ENCODE assay signal across 9 cellular contexts in genomic region chr2:171409436-171409971, GRCh38. TPM values are rescaled to one million over a fixed set of nuclear protein-coding genes. Genes with fewer than 3 reads are reported as not detected.
DNase-seq lines count a peak whose midpoint lies in the region; ATAC-seq and TF ChIP-seq lines count a peak whose summit lies in the region.
"Had no signal": no experiment of that assay in that cellular context is flagged by ENCODE, and none has a peak within 500 bp of the region (broad histone marks: within the 10 kb centered on the region; RNA-seq: fewer than 3 reads in every experiment).

No MANE protein-coding gene starts in this region.

- H3K9ac ChIP-seq in iPS-15b (ENCODE audit: low read depth, low read length) = no peak overlapping the region

- no peaks in the 10 kb centered on the region for H3K9me3 Mint-ChIP-seq in activated T-cell treated with anti-CD3 and anti-CD28 coated beads, Interleukin-2, amount 50 U/mL, for 24 hours
- H3K9me3 Mint-ChIP-seq in activated T-helper 2 cell treated with anti-CD3 and anti-CD28 coated beads, Interferon-gamma antibody, Interleukin-2, Interleukin-4, amounts not matched to agents 10 μg/mL and 5 μg/mL and 100 μg/mL, durations not matched to agents 14 hours and 24 hours and 36 hours = peaks cover 5% of the 10 kb centered on the region

- TF ChIP-seq EP300 in stomach (IDR thresholded peaks at IDR 0.05) = no peak

- H3K27me3 ChIP-seq in iPS-15b (ENCODE audit: control insufficient read depth, insufficient read depth, low read length) = no peaks in the 10 kb centered on the region
- no peaks in the 10 kb centered on the region for H3K27me3 ChIP-seq in stomach

- peaks cover 40% of the 10 kb centered on the region for H3K4me1 Mint-ChIP-seq in activated T-cell treated with anti-CD3 and anti-CD28 coated beads, Interleukin-2, amount 50 U/mL, for 24 hours (ENCODE audit: low read depth)
- peaks cover 52% of the 10 kb centered on the region for H3K4me1 Mint-ChIP-seq in activated T-helper 2 cell treated with anti-CD3 and anti-CD28 coated beads, Interferon-gamma antibody, Interleukin-2, Interleukin-4, amounts not matched to agents 10 μg/mL and 5 μg/mL and 100 μg/mL, durations not matched to agents 14 hours and 24 hours and 36 hours (ENCODE audit: low read depth)

- H3K27me3 Mint-ChIP-seq in activated T-cell treated with anti-CD3 and anti-CD28 coated beads, Interleukin-2, amount 50 U/mL, for 24 hours = no peaks in the 10 kb centered on the region
- no peaks in the 10 kb centered on the region for H3K27me3 Mint-ChIP-seq in activated T-helper 2 cell treated with anti-CD3 and anti-CD28 coated beads, Interferon-gamma antibody, Interleukin-2, Interleukin-4, amounts not matched to agents 10 μg/mL and 5 μg/mL and 100 μg/mL, durations not matched to agents 14 hours and 24 hours and 36 hours (ENCODE audit: low read depth)

- H3K36me3 ChIP-seq in iPS-15b (ENCODE audit: control insufficient read depth, insufficient read depth, low read length) = no peaks in the 10 kb centered on the region
- no peaks in the 10 kb centered on the region for H3K36me3 ChIP-seq in stomach

- H3K4me3 ChIP-seq in iPS-15b (ENCODE audit: low read depth, low read length) (peak overlapping the region; percentile 37), stomach (peak overlapping the region in 3 of 4 donors; percentile 4 to 27 (median 27))

- in situ Hi-C loops in G401 (cut with HindIII; ENCODE audit: low sequenced_read_pairs) = no loop called here

- peak overlapping the region in 1 of 5 donors; percentile 71 for H3K27ac ChIP-seq in stomach

- intact Hi-C loops in activated T-helper 2 cell treated with anti-CD3 and anti-CD28 coated beads, Interferon-gamma antibody, Interleukin-2, Interleukin-4, amounts not matched to agents 10 μg/mL and 5 μg/mL and 100 μg/mL, durations not matched to agents 14 hours and 24 hours and 36 hours (cut with micrococcal nuclease) = no loop called here
- intact Hi-C loops in stomach (cut with DNase I; ENCODE audit: low total_unique reads) = no loop called here

- no peak for ATAC-seq in GM21723 (IDR thresholded peaks at IDR 0.05; ENCODE audit: unreplicated experiment)

- peak overlapping the region; percentile 40 for H3K4me3 Mint-ChIP-seq in activated T-cell treated with anti-CD3 and anti-CD28 coated beads, Interleukin-2, amount 50 U/mL, for 24 hours
- peak overlapping the region; percentile 61 for H3K4me3 Mint-ChIP-seq in activated T-helper 2 cell treated with anti-CD3 and anti-CD28 coated beads, Interferon-gamma antibody, Interleukin-2, Interleukin-4, amounts not matched to agents 10 μg/mL and 5 μg/mL and 100 μg/mL, durations not matched to agents 14 hours and 24 hours and 36 hours (ENCODE audit: low read depth)

- TF ChIP-seq POLR2A in stomach (IDR thresholded peaks at IDR 0.05) = no peak

- H3K4me1 ChIP-seq in iPS-15b (ENCODE audit: control insufficient read depth, insufficient read depth, low read length) (peaks cover 13% of the 10 kb centered on the region), stomach (peaks cover 0 to 19% (median 8%) of the 10 kb centered on the region in 4 donors)

- 69 to 88% (median 73%) methylated on average over 8 of the region's 8 CpGs for WGBS in stomach, 5 donors

- no peak for TF ChIP-seq CTCF in stomach (IDR thresholded peaks at IDR 0.05)

- H3K9me3 ChIP-seq in iPS-15b (ENCODE audit: control insufficient read depth, insufficient read depth, low read length) = no peaks in the 10 kb centered on the region
- H3K9me3 ChIP-seq in stomach = no peaks in the 10 kb centered on the region

- no peak overlapping the region for H3K27ac Mint-ChIP-seq in activated T-cell treated with anti-CD3 and anti-CD28 coated beads, Interleukin-2, amount 50 U/mL, for 24 hours
- peak overlapping the region; percentile 51 for H3K27ac Mint-ChIP-seq in activated T-helper 2 cell treated with anti-CD3 and anti-CD28 coated beads, Interferon-gamma antibody, Interleukin-2, Interleukin-4, amounts not matched to agents 10 μg/mL and 5 μg/mL and 100 μg/mL, durations not matched to agents 14 hours and 24 hours and 36 hours

- DNase-seq in activated T-cell treated with anti-CD3 and anti-CD28 coated beads, Interleukin-2, amount 50 U/mL, for 24 hours = no peak
- DNase-seq in activated T-cell treated with anti-CD3 and anti-CD28 coated beads, Interleukin-2, amount 50 U/mL, for 1 hour = no peak
- DNase-seq in activated T-helper 2 cell treated with anti-CD3 and anti-CD28 coated beads, Interferon-gamma antibody, Interleukin-2, Interleukin-4, amounts not matched to agents 10 μg/mL and 5 μg/mL and 100 μg/mL, durations not matched to agents 14 hours and 24 hours and 36 hours (ENCODE audit: low spot score) = no peak
- DNase-seq in stomach = no peak
- no peak for DNase-seq in G401 (ENCODE audit: low spot score)
- DNase-seq in NCI-H510A treated with DMSO at 0.1 percent for 48 hours (lab: John Stamatoyannopoulos, UW) = no peak
- DNase-seq: NCI-H524 had no signal

- H3K36me3 Mint-ChIP-seq in activated T-cell treated with anti-CD3 and anti-CD28 coated beads, Interleukin-2, amount 50 U/mL, for 24 hours (ENCODE audit: low read depth) = peaks cover 24% of the 10 kb centered on the region
- H3K36me3 Mint-ChIP-seq in activated T-helper 2 cell treated with anti-CD3 and anti-CD28 coated beads, Interferon-gamma antibody, Interleukin-2, Interleukin-4, amounts not matched to agents 10 μg/mL and 5 μg/mL and 100 μg/mL, durations not matched to agents 14 hours and 24 hours and 36 hours (ENCODE audit: low read depth) = peaks cover 32% of the 10 kb centered on the region

RNA-seq across cellular contexts. Expression of gene METTL8, which starts 24.3 kb away (rescaled TPM):
- total RNA-seq in activated T-helper 2 cell treated with anti-CD3 and anti-CD28 coated beads, Interferon-gamma antibody, Interleukin-2, Interleukin-4, amounts not matched to agents 10 μg/mL and 5 μg/mL and 100 μg/mL, durations not matched to agents 14 hours and 24 hours and 36 hours = 38.2 and 39.9 TPM in 2 replicates
- total RNA-seq in stomach = 10 to 100 TPM in 3 of 5 donors, 1 to 10 TPM in 2; 5.8 to 42.9 (median 21.9) TPM
- polyA plus RNA-seq in stomach = 1 to 10 TPM; 3.6 to 7.0 (median 6.2) TPM
- total RNA-seq in G401 (2014; rRNA removed; shearing (Covaris generic)) = 58.3 and 86.2 TPM in 2 replicates

RNA-seq across cellular contexts. Expression of gene DCAF17, which starts 24.5 kb away (rescaled TPM):
- 22.6 and 23.7 TPM in 2 replicates for total RNA-seq in activated T-helper 2 cell treated with anti-CD3 and anti-CD28 coated beads, Interferon-gamma antibody, Interleukin-2, Interleukin-4, amounts not matched to agents 10 μg/mL and 5 μg/mL and 100 μg/mL, durations not matched to agents 14 hours and 24 hours and 36 hours
- 10 to 100 TPM in 4 of 5 donors, 1 to 10 TPM in 1; 1.2 to 33.9 (median 28.6) TPM for total RNA-seq in stomach
- 1 to 10 TPM; 3.3 to 5.7 (median 4.5) TPM for polyA plus RNA-seq in stomach
- 13.9 and 14.0 TPM in 2 replicates for total RNA-seq in G401 (2014; rRNA removed; shearing (Covaris generic))
